In the genomic region with DNA sequence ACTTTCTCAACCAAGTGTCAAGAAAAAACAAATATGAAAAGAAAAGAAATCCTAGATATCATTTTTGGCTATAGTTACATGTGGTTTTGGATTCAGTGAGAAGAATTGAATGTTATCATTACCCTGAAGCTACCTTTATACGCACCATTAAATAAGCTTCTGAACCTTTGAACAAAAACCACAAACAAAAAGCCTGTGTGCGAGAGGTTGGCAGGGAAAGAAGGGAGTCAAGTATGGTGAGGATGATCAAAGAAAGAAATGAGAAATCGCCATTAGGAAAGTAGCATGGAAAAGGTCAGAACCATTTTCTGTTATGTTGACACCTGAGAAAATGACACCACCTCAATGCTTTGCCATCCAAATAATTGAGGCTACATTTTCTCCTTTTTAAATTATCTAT, we compare ENCODE assay signal across 12 cellular contexts. TPM values are rescaled to one million over a fixed set of nuclear protein-coding genes. Genes with fewer than 3 reads are reported as not detected.
DNase-seq lines count a peak whose midpoint lies in the region; ATAC-seq and TF ChIP-seq lines count a peak whose summit lies in the region.
"Had no signal": no experiment of that assay in that cellular context is flagged by ENCODE, and none has a peak within 500 bp of the region (broad histone marks: within the 10 kb centered on the region; RNA-seq: fewer than 3 reads in every experiment).

No MANE protein-coding gene starts in this region.

- H4K20me1 ChIP-seq in Karpas-422 (ENCODE audit: insufficient read depth, low read depth, low read length) = no peaks in the 10 kb centered on the region

- no peaks in the 10 kb centered on the region for H3K79me1 ChIP-seq in mesendoderm (ENCODE audit: low read length)

- no peak overlapping the region for H2BK5ac ChIP-seq in mesendoderm (ENCODE audit: low read length)

- ATAC-seq in omental fat pad (ENCODE audit: low FRiP score) = no peak
- ATAC-seq: effector memory CD8-positive, alpha-beta T cell; pancreas; upper lobe of right lung had no signal

- in situ Hi-C loops in SK-MEL-5 (cut with HindIII; ENCODE audit: low pct_unique_long_range_greater_than_20kb, low sequenced_read_pairs) = no loop called here

- H3K79me2 ChIP-seq in Karpas-422 (ENCODE audit: low read length) (peaks cover 37% of the 10 kb centered on the region), mesendoderm (ENCODE audit: control insufficient read depth, insufficient read depth, low read length) (peaks cover 18% of the 10 kb centered on the region)

- no peak overlapping the region for H3K18ac ChIP-seq in mesendoderm (ENCODE audit: low read length)

- H3K36me3 ChIP-seq in Karpas-422 (ENCODE audit: insufficient read depth, low read length) = no peaks in the 10 kb centered on the region
- H3K36me3 ChIP-seq in mesendoderm (ENCODE audit: control insufficient read depth, insufficient read depth, low read length) = no peaks in the 10 kb centered on the region
- H3K36me3 ChIP-seq: pancreas, upper lobe of right lung had no signal

- no peak overlapping the region for H3K23ac ChIP-seq in mesendoderm (ENCODE audit: low read length)

- no peak overlapping the region for H2AK5ac ChIP-seq in mesendoderm (ENCODE audit: low read length)

- H3K4me2 ChIP-seq in Karpas-422 (ENCODE audit: low read depth, low read length, poor library complexity, severe bottlenecking) (no peak overlapping the region), mesendoderm (ENCODE audit: low read length) (no peak overlapping the region)

- no peaks in the 10 kb centered on the region for H3K9me2 ChIP-seq in Karpas-422 (replicated peaks; ENCODE audit: insufficient read depth, low read length)

- H3K9ac ChIP-seq in Karpas-422 (ENCODE audit: low read length) (no peak overlapping the region), mesendoderm (ENCODE audit: low read length) (no peak overlapping the region)

- TF ChIP-seq CTCF in omental fat pad (IDR thresholded peaks at IDR 0.05) = no peak

- DNase-seq in DMS53 (lab: John Stamatoyannopoulos, UW) = peak; percentile 39
- DNase-seq in DMS53 treated with DMSO at 0.1 percent for 48 hours (lab: John Stamatoyannopoulos, UW; ENCODE audit: unreplicated experiment) = no peak
- no peak for DNase-seq in Karpas-422
- peak; percentile 62 for DNase-seq in SK-MEL-5 (ENCODE audit: low read depth, low spot score)
- no peak for DNase-seq in mesendoderm
- no peak for DNase-seq in stimulated activated CD4-positive, alpha-beta T cell treated with anti-CD3 and anti-CD28 coated beads, Interleukin-2, amount 100 ng/mL, for 48 hours
- DNase-seq in omental fat pad (ENCODE audit: low spot score) = no peak
- no peak for DNase-seq in OCI-M2 (lab: John Stamatoyannopoulos, UW; ENCODE audit: unreplicated experiment)
- DNase-seq: effector memory CD8-positive, alpha-beta T cell; NCI-H82; pancreas; upper lobe of right lung had no signal

- H3K4me3 ChIP-seq in Karpas-422 (ENCODE audit: low read length) = no peak overlapping the region
- no peak overlapping the region for H3K4me3 ChIP-seq in mesendoderm (ENCODE audit: low read length)

- no peak overlapping the region for H4K5ac ChIP-seq in mesendoderm (ENCODE audit: low read length)

- H3K4ac ChIP-seq in mesendoderm (ENCODE audit: low read depth, low read length) = no peak overlapping the region

- H3K27me3 ChIP-seq in Karpas-422 (ENCODE audit: low read length) = no peaks in the 10 kb centered on the region
- no peaks in the 10 kb centered on the region for H3K27me3 ChIP-seq in mesendoderm (ENCODE audit: insufficient read depth, low read length, poor library complexity)
- H3K27me3 ChIP-seq: pancreas, upper lobe of right lung had no signal

- H2BK120ac ChIP-seq in mesendoderm (ENCODE audit: low read depth, low read length) = peak overlapping the region; percentile 67

- H4K8ac ChIP-seq in mesendoderm (ENCODE audit: low read depth, low read length) = no peak overlapping the region

- H3K27ac ChIP-seq in Karpas-422 (ENCODE audit: low read length) (peak overlapping the region; percentile 93), mesendoderm (ENCODE audit: low read depth, low read length) (no peak overlapping the region)

- peak overlapping the region; percentile 76; the same call in 1 of the 2 replicates for H2AFZ ChIP-seq in Karpas-422 (ENCODE audit: low read length)

- WGBS in mesendoderm (ENCODE audit: extremely low coverage, insufficient coverage, low lambda C conversion rate) = no CpG with 5 or more reads among the region's 3 CpGs

- H2BK15ac ChIP-seq in mesendoderm (replicated peaks; ENCODE audit: low read depth) = peak overlapping the region; percentile 94

- no peaks in the 10 kb centered on the region for H3K9me3 ChIP-seq in Karpas-422 (ENCODE audit: low read length)
- H3K9me3 ChIP-seq: pancreas, upper lobe of right lung had no signal

- H3K4me1 ChIP-seq in Karpas-422 (ENCODE audit: low read length) (peaks cover 42% of the 10 kb centered on the region), mesendoderm (ENCODE audit: control insufficient read depth, low read depth, low read length) (no peaks in the 10 kb centered on the region)
- H3K4me1 ChIP-seq: upper lobe of right lung had no signal

- H3K56ac ChIP-seq in mesendoderm (ENCODE audit: low read length) = no peak overlapping the region

RNA-seq across cellular contexts. Expression of a gene that starts 1.2 kb away (rescaled TPM):
- total RNA-seq in Karpas-422 (2014; rRNA removed; shearing (Covaris generic); ENCODE audit: low replicate concordance) = 12.1 and 24.0 TPM in 2 replicates
- 52.1 and 53.5 TPM in 2 replicates for total RNA-seq in SK-MEL-5 (2014; rRNA removed; shearing (Covaris generic))
- polyA plus RNA-seq in SK-MEL-5 (2015; cell fraction: cytosol; rRNA removed) = 34.5 and 47.1 TPM in 2 replicates
- polyA plus RNA-seq in SK-MEL-5 (2015; cell fraction: nucleus; rRNA removed) = 23.1 and 27.6 TPM in 2 replicates
- 23.6 TPM for polyA plus RNA-seq in mesendoderm (2013, experiment 1 of 2)
- 23.4 TPM for polyA plus RNA-seq in mesendoderm (2013, experiment 2 of 2)
- total RNA-seq in omental fat pad = 1 to 10 TPM in 2 of 4 donors, under 1 TPM in 2; 0.60 to 1.5 (median 0.90) TPM

Comparison
In these comparisons a context has a peak if more than half of its experiments do, and no peak if none do; other contexts are left out.
1. DNase-seq: peak in DMS53 (single experiment) and SK-MEL-5 (single experiment); none in DMS53 treated with DMSO at 0.1 percent for 48 hours (single experiment), Karpas-422 (single experiment), mesendoderm (single experiment), stimulated activated CD4-positive, alpha-beta T cell treated with anti-CD3 and anti-CD28 coated beads, Interleukin-2, amount 100 ng/mL, for 48 hours (0 of 2), omental fat pad (single experiment) and OCI-M2 (single experiment).